ENCODE assay signal across 8 cellular contexts in genomic region chr7:73842248-73842895, GRCh38. TPM values are rescaled to one million over a fixed set of nuclear protein-coding genes. Genes with fewer than 3 reads are reported as not detected.
DNase-seq lines count a peak whose midpoint lies in the region; ATAC-seq and TF ChIP-seq lines count a peak whose summit lies in the region.

Gene METTL27, minus strand, starts transcription at chr7:73842516. Its CDS starts 376 bp downstream, at chr7:73842140.

- no peaks in the 10 kb centered on the region for H3K9me3 ChIP-seq in ascending aorta

- peak within 1 kb of the TSS; percentile 66 to 89 for H3K4me3 ChIP-seq in ascending aorta

- H3K4me1 ChIP-seq in ascending aorta: peaks cover 0 to 5% of the 10 kb centered on the region in 2 donors

- H3K27ac ChIP-seq in ascending aorta: peak within 1 kb of the TSS; percentile 54 to 68

- no peaks in the 10 kb centered on the region for H3K36me3 ChIP-seq in ascending aorta

- DNase-seq in NCI-H1694 treated with DMSO at 0.1 percent for 48 hours (lab: John Stamatoyannopoulos, UW) (peak; percentile 92), T-helper 2 cell (peak; percentile 72 to 95 (median 82)), ascending aorta (ENCODE audit: low spot score in 2 of 2) (peak; percentile 85 to 97), hepatic stellate cell (ENCODE audit: low spot score) (peak; percentile 99), renal cortical epithelial cell (ENCODE audit: low read depth) (peak; percentile 80)

- no peaks in the 10 kb centered on the region for H3K27me3 ChIP-seq in ascending aorta

- intact Hi-C loops in ascending aorta (cut with DNase I): loop anchor here (1.0 kb wide), 1 partner anchor 9 kb away; no protein-coding TSS in a partner anchor

- TF ChIP-seq CTCF in ascending aorta (IDR thresholded peaks at IDR 0.05): no peak

- ATAC-seq in GM18502 (IDR thresholded peaks at IDR 0.05; ENCODE audit: poor library complexity, unreplicated experiment) (peak; percentile 95), HG02885 (IDR thresholded peaks at IDR 0.05; ENCODE audit: poor library complexity, unreplicated experiment) (peak; percentile 97), HG02970 (IDR thresholded peaks at IDR 0.05; ENCODE audit: low FRiP score, unreplicated experiment) (no peak)

RNA-seq across cellular contexts. Expression of gene METTL27, which starts in this region (rescaled TPM):
- not detected for total RNA-seq in ascending aorta
- 1.4 and 12.0 TPM in 2 replicates for total RNA-seq in renal cortical epithelial cell

Comparison
In these comparisons a context has a peak if more than half of its experiments do, and no peak if none do; other contexts are left out.
1. Peak in DNase-seq, H3K4me3 ChIP-seq and H3K27ac ChIP-seq in ascending aorta; RNA of the gene not detected or under 1 TPM.